In genomic region chr2:132420776-132421175, GRCh38 we compare ENCODE assay signal across 32 cellular contexts. TPM values are rescaled to one million over a fixed set of nuclear protein-coding genes. Genes with fewer than 3 reads are reported as not detected.
DNase-seq lines count a peak whose midpoint lies in the region; ATAC-seq, FAIRE-seq and TF ChIP-seq lines count a peak whose summit lies in the region.
"Had no signal": no experiment of that assay in that cellular context is flagged by ENCODE, and none has a peak within 500 bp of the region (broad histone marks: within the 10 kb centered on the region; RNA-seq: fewer than 3 reads in every experiment).

No MANE protein-coding gene starts in this region.

- no peak for TF ChIP-seq RAD21 in A549 (conservative IDR thresholded peaks at IDR 0.05 in 1 of 2, IDR thresholded peaks at IDR 0.05 in 1 of 2)

- TF ChIP-seq EP300 in A549 (IDR thresholded peaks at IDR 0.05) = no peak

- TF ChIP-seq CTCF in A549 (IDR thresholded peaks at IDR 0.05) (no peak), keratinocyte (optimal IDR thresholded peaks at IDR 0.05 in 1 of 3, IDR thresholded peaks at IDR 0.05 in 1 of 3, conservative IDR thresholded peaks at IDR 0.05 in 1 of 3; ENCODE audit: extremely low read depth in 1 of 3, insufficient read depth in 2 of 3, low read length in 3 of 3) (no peak)

- CTCF ChIA-PET in A549 (lab: Yijun Ruan, JAX) = interaction anchor here (1.5 kb wide), 1 partner anchor 17 kb away, joined by 3 read pairs; no protein-coding TSS in a partner anchor

- FAIRE-seq in A549 (lab: Jason Lieb, UNC) = no peak
- peak; percentile 77 for FAIRE-seq in keratinocyte (lab: Jason Lieb, UNC)
- FAIRE-seq: A204.1, G401.6 had no signal

- no peak overlapping the region for H3K4me3 ChIP-seq in A549
- H3K4me3 ChIP-seq in keratinocyte (ENCODE audit: control insufficient read depth in 2 of 3, extremely low read depth in 1 of 3, insufficient read depth in 2 of 3, low read depth in 1 of 3, low read length in 3 of 3) = peak overlapping the region in 2 of 3 experiments; percentile 15 to 46
- H3K4me3 ChIP-seq: adrenal gland, gastrocnemius medialis, psoas muscle, thyroid gland had no signal

- peak overlapping the region; percentile 21 for H2AFZ ChIP-seq in keratinocyte (ENCODE audit: control insufficient read depth, low read length)

- peaks cover 10% of the 10 kb centered on the region for H3K79me2 ChIP-seq in keratinocyte (ENCODE audit: control insufficient read depth, insufficient read depth, low read length)

- no peak overlapping the region for H3K9ac ChIP-seq in keratinocyte (ENCODE audit: control insufficient read depth, extremely low read depth, insufficient read depth, low read length)

- POLR2A ChIA-PET in A549 (lab: Yijun Ruan, JAX) = no interaction called here

- H3K27me3 ChIP-seq in keratinocyte (ENCODE audit: control insufficient read depth, extremely low read depth, insufficient read depth, low read length) = no peaks in the 10 kb centered on the region
- H3K27me3 ChIP-seq: adrenal gland, BE2C, brain microvascular endothelial cell, gastrocnemius medialis, thyroid gland had no signal

- 93% methylated on average over 2 of the region's 2 CpGs for whole genome bisulfite sequencing in A549 (ENCODE audit: missing lambda C conversion rate)

- H3K9me3 ChIP-seq in A549 = no peaks in the 10 kb centered on the region
- no peaks in the 10 kb centered on the region for H3K9me3 ChIP-seq in keratinocyte (ENCODE audit: control insufficient read depth, low read depth, low read length)
- H3K9me3 ChIP-seq: adrenal gland, BE2C, gastrocnemius medialis, left lung, psoas muscle, thyroid gland had no signal

- H3K36me3 ChIP-seq in keratinocyte (ENCODE audit: control insufficient read depth in 2 of 2, extremely low read depth in 1 of 2, insufficient read depth in 2 of 2, low read length in 2 of 2) = no peaks in the 10 kb centered on the region
- H3K36me3 ChIP-seq: adrenal gland, BE2C, brain microvascular endothelial cell, gastrocnemius medialis, left lung, thyroid gland had no signal

- H3K27ac ChIP-seq in A549 (0 out of 6 replicates have a peak overlapping the region, but pooled peaks of 1 of the 2 experiments have one; percentile 7), keratinocyte (ENCODE audit: control insufficient read depth, insufficient read depth, low read length) (peak overlapping the region; percentile 36)
- H3K27ac ChIP-seq: adrenal gland, brain microvascular endothelial cell, gastrocnemius medialis, left lung, psoas muscle, RWPE1, thyroid gland had no signal

- H4K20me1 ChIP-seq in keratinocyte (ENCODE audit: control insufficient read depth, extremely low read depth, insufficient read depth, low read length) = no peaks in the 10 kb centered on the region

- no peak for ATAC-seq in A549
- no peak for ATAC-seq in GM21717 (IDR thresholded peaks at IDR 0.05; ENCODE audit: unreplicated experiment)
- no peak for ATAC-seq in GM18520 (IDR thresholded peaks at IDR 0.05; ENCODE audit: unreplicated experiment)
- ATAC-seq: gastrocnemius medialis; left lung; naive thymus-derived CD8-positive, alpha-beta T cell; psoas muscle; stimulated activated naive CD8-positive, alpha-beta T cell treated with anti-CD3 and anti-CD28 coated beads, Interleukin-15, amount 100 ng/mL, for 72 hours had no signal

- DNase-seq in A549 (ENCODE audit: low read depth in 1 of 2, low spot score in 1 of 2) (no peak), M059J (ENCODE audit: low read depth) (peak; percentile 51), astrocyte of the hippocampus (ENCODE audit: low read depth, low spot score) (peak; percentile 16), keratinocyte (ENCODE audit: low read depth, low spot score) (no peak), T-helper 1 cell (no peak)
- no peak for DNase-seq in stimulated activated CD4-positive, alpha-beta T cell treated with anti-CD3 and anti-CD28 coated beads, Interleukin-2, amount 100 ng/mL, for 24 hours
- DNase-seq: activated CD4-positive, alpha-beta T cell treated with anti-CD3 and anti-CD28 coated beads, Interleukin-2, amount 50 U/mL, for 1 hour; activated T-cell treated with anti-CD3 and anti-CD28 coated beads, Interleukin-2, amount 50 U/mL, for 48 hours; adrenal gland; BE2C; brain microvascular endothelial cell; CD8-positive, alpha-beta memory T cell; effector CD8-positive, alpha-beta T cell; gastrocnemius medialis; H9; hippocampal formation; left lung; midbrain; naive thymus-derived CD8-positive, alpha-beta T cell; NCI-H1092; NCI-H187; NCI-H526; nucleus accumbens; psoas muscle; stimulated activated naive CD8-positive, alpha-beta T cell treated with anti-CD3 and anti-CD28 coated beads, Interleukin-15, amount 100 ng/mL, for 72 hours; T1000; thyroid gland had no signal

- H3K4me1 ChIP-seq in A549 = peaks cover 48% of the 10 kb centered on the region
- peaks cover 46% of the 10 kb centered on the region for H3K4me1 ChIP-seq in keratinocyte (ENCODE audit: control insufficient read depth, extremely low read depth, insufficient read depth, low read length)
- H3K4me1 ChIP-seq: BE2C had no signal

- no peaks in the 10 kb centered on the region for H3K9me1 ChIP-seq in keratinocyte (ENCODE audit: control insufficient read depth, extremely low read depth, insufficient read depth, low read length)

- TF ChIP-seq POLR2A in A549 (IDR thresholded peaks at IDR 0.05; ENCODE audit: low read length) = no peak

- dilution Hi-C loops in keratinocyte (cut with MboI; ENCODE audit: extremely low pct_ligation_motif_present, low sequenced_read_pairs) = no loop called here

- H3K4me2 ChIP-seq in A549 = peak overlapping the region; percentile 11
- peak overlapping the region; percentile 86 for H3K4me2 ChIP-seq in keratinocyte (ENCODE audit: control insufficient read depth, extremely low read depth, insufficient read depth, low read depth, low read length)

TF ChIP-seq in A549, 52 proteins besides CTCF, POLR2A, EP300 and RAD21:
- TF ChIP-seq HOXB13 (CRISPR knock-in tag; IDR thresholded peaks at IDR 0.05; ENCODE audit: low read depth) (no peak), FOSB (CRISPR knock-in tag; IDR thresholded peaks at IDR 0.05) (no peak), ESRRA (IDR thresholded peaks at IDR 0.05; ENCODE audit: borderline replicate concordance, low read length) (no peak), HOXA7 (CRISPR knock-in tag; IDR thresholded peaks at IDR 0.05) (no peak), CBX8 (IDR thresholded peaks at IDR 0.05) (no peak), ZNF302 (CRISPR knock-in tag; IDR thresholded peaks at IDR 0.05) (no peak), HEYL (CRISPR knock-in tag; IDR thresholded peaks at IDR 0.05) (no peak)

RNA-seq across cellular contexts. Expression of gene GPR39, which starts 4.2 kb away (rescaled TPM):
- polyA plus RNA-seq in A549 (2011; rRNA removed) (11.8 and 14.4 TPM in 2 replicates), A549 (2017; fragmentation: RNase III; extraction: RNeasy Plus Mini Kit Qiagen cat#74134 plus additional on column Dnase treatment) (11.3 to 13.3 TPM (median 12.1 TPM) in 3 replicates), keratinocyte (4.7 to 9.1 TPM (median 4.9 TPM) in 3 replicates)
- 17.4 and 26.0 TPM in 2 replicates for polyA plus RNA-seq in A549 (2012; cell fraction: cytosol; rRNA removed)
- polyA plus RNA-seq in A549 (2012; cell fraction: nucleus; rRNA removed) = 41.1 and 67.7 TPM in 2 replicates
- 87.3 and 92.5 TPM in 2 replicates for polyA minus RNA-seq in A549 (2011; rRNA and poly(A)+ RNA removed)
- 8.2 and 10.7 TPM in 2 replicates for total RNA-seq in M059J (2014; rRNA removed; shearing (Covaris generic))
- 1.0 TPM for polyA plus RNA-seq in keratinocyte (2011; ENCODE audit: low read depth)
- polyA plus RNA-seq in keratinocyte (2011; cell fraction: cytosol; rRNA removed) = 2.0 and 2.2 TPM in 2 replicates
- polyA plus RNA-seq in keratinocyte (2011; cell fraction: nucleus; rRNA removed) = 6.4 and 8.5 TPM in 2 replicates
- polyA plus RNA-seq in keratinocyte (2012; ENCODE audit: low replicate concordance) = 1.6 and 5.6 TPM in 2 replicates
- polyA minus RNA-seq in keratinocyte = 13.6 to 22.9 TPM (median 19.5 TPM) in 3 replicates
- 3.6 TPM for polyA minus RNA-seq in keratinocyte (2011; cell fraction: cytosol; rRNA and poly(A)+ RNA removed)
- polyA minus RNA-seq in keratinocyte (2011; cell fraction: nucleus; rRNA and poly(A)+ RNA removed) = 16.4 and 22.8 TPM in 2 replicates
- total RNA-seq: CD8-positive, alpha-beta memory T cell; naive thymus-derived CD8-positive, alpha-beta T cell; psoas muscle had no signal
- polyA plus RNA-seq: CD8-positive, alpha-beta memory T cell; naive thymus-derived CD8-positive, alpha-beta T cell had no signal

Comparison
In these comparisons a context has a peak if more than half of its experiments do, and no peak if none do; other contexts are left out.
1. DNase-seq: peak in M059J (single experiment) and astrocyte of the hippocampus (single experiment); none in A549 (0 of 2), keratinocyte (single experiment), stimulated activated CD4-positive, alpha-beta T cell treated with anti-CD3 and anti-CD28 coated beads, Interleukin-2, amount 100 ng/mL, for 24 hours (0 of 2) and T-helper 1 cell (0 of 5).